Comparison of ENCODE assay signal across 1 cellular context in the genomic region with DNA sequence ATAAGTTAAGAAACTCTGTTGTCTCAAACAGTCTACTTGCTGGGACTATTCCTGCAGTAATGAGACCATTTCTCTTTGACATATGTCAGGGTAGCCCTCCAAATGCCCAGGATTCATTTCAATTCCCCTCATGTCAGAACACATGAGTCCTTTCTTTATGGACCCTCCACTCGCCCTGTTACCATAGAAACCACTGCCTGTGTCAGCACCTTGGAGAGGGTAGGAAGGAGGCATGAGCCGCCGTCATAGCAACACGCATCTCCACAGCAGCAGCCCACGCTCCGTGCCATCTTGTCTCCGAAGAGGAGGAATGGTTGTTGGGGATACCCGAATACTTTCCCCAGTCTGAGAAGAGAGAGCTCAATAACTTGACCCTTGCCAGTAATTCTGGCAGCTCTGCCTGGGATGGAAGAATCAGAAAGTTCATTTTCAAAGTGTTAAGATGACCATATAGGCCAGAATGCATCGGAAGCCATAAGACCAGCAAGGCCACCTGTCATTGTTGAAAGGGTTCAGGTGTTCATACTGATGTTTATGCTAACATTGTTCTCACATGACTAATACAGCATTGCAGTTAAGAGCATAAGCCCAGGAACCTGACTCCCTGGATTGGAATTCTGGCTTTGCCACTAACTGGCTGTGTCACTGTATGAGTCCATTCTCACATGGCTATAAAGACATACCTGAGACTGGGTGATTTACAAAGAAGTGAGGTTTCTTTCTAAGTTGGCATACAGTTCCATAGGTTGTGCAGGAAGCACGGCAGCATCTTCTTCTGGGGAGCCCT.
A peak's percentile ranks its signal among the peaks of the same experiment; 100 is the strongest.
TF ChIP-seq lines count a peak whose summit lies in the region.

No MANE protein-coding gene starts in this region.

TF ChIP-seq in Ishikawa, 13 proteins besides CTCF, POLR2A, EP300 and RAD21 (continued from another document):
- peak; percentile 69 for TF ChIP-seq REST (IDR thresholded peaks at IDR 0.05; ENCODE audit: low read depth)
- peak; percentile 69 for TF ChIP-seq NFIC (IDR thresholded peaks at IDR 0.05)
- no peak for TF ChIP-seq CEBPB (IDR thresholded peaks at IDR 0.05)
- no peak for TF ChIP-seq TAF1 (IDR thresholded peaks at IDR 0.05; ENCODE audit: low read depth)
- TF ChIP-seq EGR1 (IDR thresholded peaks at IDR 0.05): no peak
- TF ChIP-seq YY1 (IDR thresholded peaks at IDR 0.05; ENCODE audit: low read depth): no peak
TF ChIP-seq in Ishikawa: peak in this region for 4.
